Comparison of ENCODE assay signal across 12 cellular contexts in genomic region chr9:136171009-136171800, GRCh38. TPM values are rescaled to one million over a fixed set of nuclear protein-coding genes. Genes with fewer than 3 reads are reported as not detected.
A peak's percentile ranks its signal among the peaks of the same experiment; 100 is the strongest.
DNase-seq lines count a peak whose midpoint lies in the region; ATAC-seq and TF ChIP-seq lines count a peak whose summit lies in the region.
"Had no signal": no experiment of that assay in that cellular context is flagged by ENCODE, and none has a peak within 500 bp of the region (broad histone marks: within the 10 kb centered on the region; RNA-seq: fewer than 3 reads in every experiment).

No MANE protein-coding gene starts in this region.

- no peaks in the 10 kb centered on the region for H3K4me1 ChIP-seq in right cardiac atrium (ENCODE audit: control insufficient read depth, insufficient read depth, low read length)
- H3K4me1 ChIP-seq in upper lobe of right lung = no peaks in the 10 kb centered on the region
- H3K4me1 ChIP-seq: esophagus squamous epithelium, prostate gland had no signal

- H3K4me3 ChIP-seq in right cardiac atrium (ENCODE audit: low read length) = no peak overlapping the region
- no peak overlapping the region for H3K4me3 ChIP-seq in upper lobe of right lung
- H3K4me3 ChIP-seq: esophagus squamous epithelium, prostate gland had no signal

- peaks cover 14% of the 10 kb centered on the region for H3K27me3 Mint-ChIP-seq in glutamatergic neuron (ENCODE audit: unreplicated experiment)
- H3K27me3 Mint-ChIP-seq in activated T-cell treated with anti-CD3 and anti-CD28 coated beads, Interleukin-2, amount 50 U/mL, for 72 hours (ENCODE audit: low read depth) = peaks cover 6% of the 10 kb centered on the region

- H3K27me3 ChIP-seq in right cardiac atrium (ENCODE audit: control insufficient read depth, insufficient read depth) (no peaks in the 10 kb centered on the region), upper lobe of right lung (peaks cover 40% of the 10 kb centered on the region)

- 48% methylated on average over 16 of the region's 16 CpGs for WGBS in right cardiac atrium

- no peak overlapping the region for H3K27ac ChIP-seq in right cardiac atrium (ENCODE audit: low read length)
- H3K27ac ChIP-seq in upper lobe of right lung = no peak overlapping the region
- H3K27ac ChIP-seq: esophagus squamous epithelium, prostate gland had no signal

- peaks cover 5% of the 10 kb centered on the region for H3K9me3 Mint-ChIP-seq in glutamatergic neuron (ENCODE audit: unreplicated experiment)
- H3K9me3 Mint-ChIP-seq in activated T-cell treated with anti-CD3 and anti-CD28 coated beads, Interleukin-2, amount 50 U/mL, for 72 hours = no peaks in the 10 kb centered on the region

- DNase-seq in right cardiac atrium (peak; percentile 2 to 25 (median 7)), cardiac septum (ENCODE audit: low spot score) (no peak), NCI-H2196 treated with DMSO at 0.1 percent for 48 hours (lab: John Stamatoyannopoulos, UW; ENCODE audit: unreplicated experiment) (peak; percentile 97), glutamatergic neuron (peak; percentile 26), upper lobe of right lung (no peak), KBM-7 (no peak), cerebellar nuclear complex (lab: John Stamatoyannopoulos, UW) (no peak)
- DNase-seq in activated T-cell treated with anti-CD3 and anti-CD28 coated beads, Interleukin-2, amount 50 U/mL, for 72 hours = no peak
- DNase-seq: esophagus squamous epithelium, left cardiac atrium had no signal

- peaks cover 21% of the 10 kb centered on the region for H3K4me1 Mint-ChIP-seq in glutamatergic neuron (ENCODE audit: low read depth, unreplicated experiment)
- no peaks in the 10 kb centered on the region for H3K4me1 Mint-ChIP-seq in activated T-cell treated with anti-CD3 and anti-CD28 coated beads, Interleukin-2, amount 50 U/mL, for 72 hours (ENCODE audit: low read depth)

- TF ChIP-seq CTCF in glutamatergic neuron (IDR thresholded peaks at IDR 0.05; ENCODE audit: partially characterized antibody, unreplicated experiment) (no peak), upper lobe of right lung (IDR thresholded peaks at IDR 0.05) (no peak)

- no peak overlapping the region for H3K4me3 Mint-ChIP-seq in glutamatergic neuron (ENCODE audit: unreplicated experiment)
- H3K4me3 Mint-ChIP-seq in activated T-cell treated with anti-CD3 and anti-CD28 coated beads, Interleukin-2, amount 50 U/mL, for 72 hours = no peak overlapping the region
- H3K4me3 Mint-ChIP-seq: T-helper 1 cell treated with Interleukin-12 subunit alpha and Interleukin-12 subunit beta and Interleukin-4 antibody, amounts not matched to agents 30 μg/mL and 1 μg/mL, for 36 hours had no signal

- intact Hi-C loops in right cardiac atrium (cut with DNase I) (loop anchor here in 2 of 4 donors (5.0 to 10.0 kb wide), 2 partner anchors 111 to 114 kb away; no protein-coding TSS in a partner anchor), cardiac septum (cut with DNase I) (no loop called here), upper lobe of right lung (cut with DNase I) (loop anchor here (10.0 kb wide), 1 partner anchor 114 kb away; no protein-coding TSS in a partner anchor)

- H3K9me3 ChIP-seq in right cardiac atrium (ENCODE audit: control insufficient read depth, low read length) (no peaks in the 10 kb centered on the region), upper lobe of right lung (no peaks in the 10 kb centered on the region)
- H3K9me3 ChIP-seq: esophagus squamous epithelium, prostate gland had no signal

- H3K36me3 Mint-ChIP-seq in glutamatergic neuron (ENCODE audit: unreplicated experiment) = peaks cover 6% of the 10 kb centered on the region
- no peaks in the 10 kb centered on the region for H3K36me3 Mint-ChIP-seq in activated T-cell treated with anti-CD3 and anti-CD28 coated beads, Interleukin-2, amount 50 U/mL, for 72 hours (ENCODE audit: insufficient read depth in 2 of 2)

- ATAC-seq in right cardiac atrium (peak in 1 of 2 donors; percentile 15), upper lobe of right lung (peak; percentile 4)
- ATAC-seq in activated T-cell treated with anti-CD3 and anti-CD28 coated beads, Interleukin-2, amount 50 U/mL, for 72 hours (replicated peaks in 1 of 2) = no peak

- no peak overlapping the region for H3K27ac Mint-ChIP-seq in glutamatergic neuron (ENCODE audit: unreplicated experiment)
- H3K27ac Mint-ChIP-seq in activated T-cell treated with anti-CD3 and anti-CD28 coated beads, Interleukin-2, amount 50 U/mL, for 72 hours = no peak overlapping the region
- H3K27ac Mint-ChIP-seq: T-helper 1 cell treated with Interleukin-12 subunit alpha and Interleukin-12 subunit beta and Interleukin-4 antibody, amounts not matched to agents 30 μg/mL and 1 μg/mL, for 36 hours had no signal

- no peaks in the 10 kb centered on the region for H3K36me3 ChIP-seq in upper lobe of right lung
- H3K36me3 ChIP-seq: esophagus squamous epithelium, prostate gland had no signal

- in situ Hi-C loops in KBM-7 (cut with MboI; ENCODE audit: low pct_unique_long_range_greater_than_20kb, low sequenced_read_pairs) = loop anchor here (10.0 kb wide), 1 partner anchor 104 kb away; no protein-coding TSS in a partner anchor

RNA-seq across cellular contexts. Expression of gene LHX3, which starts 33.7 kb away (rescaled TPM):
- not detected for total RNA-seq in right cardiac atrium
- not detected for polyA plus RNA-seq in right cardiac atrium
- not detected for total RNA-seq in cardiac septum
- 0.81 TPM for total RNA-seq in glutamatergic neuron (ENCODE audit: unreplicated experiment)
- total RNA-seq in upper lobe of right lung = not detected
- under 1 TPM in 1 of 2 donors, not detected in 1; 0.17 TPM for total RNA-seq in activated T-cell treated with anti-CD3 and anti-CD28 coated beads, Interleukin-2, amount 50 U/mL, for 72 hours
- total RNA-seq: esophagus squamous epithelium, left cardiac atrium had no signal

RNA-seq across cellular contexts. Expression of gene TMEM250, which starts 52.5 kb away (rescaled TPM):
- total RNA-seq in right cardiac atrium = 10 to 100 TPM; 18.5 to 25.5 (median 20.9) TPM
- polyA plus RNA-seq in right cardiac atrium = 16.5 TPM
- total RNA-seq in cardiac septum = 19.8 TPM
- 16.0 TPM for total RNA-seq in glutamatergic neuron (ENCODE audit: unreplicated experiment)
- total RNA-seq in upper lobe of right lung = 30.7 TPM
- 10 to 100 TPM; 23.1 to 23.5 TPM for total RNA-seq in activated T-cell treated with anti-CD3 and anti-CD28 coated beads, Interleukin-2, amount 50 U/mL, for 72 hours

Comparison
In these comparisons a context has a peak if more than half of its experiments do, and no peak if none do; other contexts are left out.
1. DNase-seq: peak in right cardiac atrium (3 of 3), NCI-H2196 treated with DMSO at 0.1 percent for 48 hours (single experiment) and glutamatergic neuron (single experiment); none in cardiac septum (single experiment), upper lobe of right lung (single experiment), KBM-7 (single experiment), activated T-cell treated with anti-CD3 and anti-CD28 coated beads, Interleukin-2, amount 50 U/mL, for 72 hours (0 of 2) and cerebellar nuclear complex (0 of 2).